In genomic region chr21:45304161-45304830, GRCh38 we compare ENCODE assay signal across 13 cellular contexts. TPM values are rescaled to one million over a fixed set of nuclear protein-coding genes. Genes with fewer than 3 reads are reported as not detected.
A peak's percentile ranks its signal among the peaks of the same experiment; 100 is the strongest.
DNase-seq lines count a peak whose midpoint lies in the region; ATAC-seq and TF ChIP-seq lines count a peak whose summit lies in the region.
"Had no signal": no experiment of that assay in that cellular context is flagged by ENCODE, and none has a peak within 500 bp of the region (broad histone marks: within the 10 kb centered on the region; RNA-seq: fewer than 3 reads in every experiment).

No MANE protein-coding gene starts in this region.

- CTCF ChIA-PET in CD4-positive, alpha-beta T cell (lab: Charles Lee), result no interaction called here

- no peak overlapping the region for H3K9ac ChIP-seq in endodermal cell (ENCODE audit: extremely low read depth, low read length, poor library complexity, severe bottlenecking)
- H3K9ac ChIP-seq: KMS-11 had no signal

- TF ChIP-seq EP300 in ovary (IDR thresholded peaks at IDR 0.05), result no peak

- no peak for DNase-seq in CD4-positive, alpha-beta T cell
- peak in 1 of 2 experiments; percentile 5 for DNase-seq in SJCRH30
- peak; percentile 42 for DNase-seq in endodermal cell
- DNase-seq in ovary, result peak; percentile 16 to 43 (median 42)
- DNase-seq in RPMI8226, result no peak
- DNase-seq in stimulated activated CD4-positive, alpha-beta T cell treated with anti-CD3 and anti-CD28 coated beads, Interleukin-2, amount 100 ng/mL, for 48 hours, result no peak
- no peak for DNase-seq in inferior parietal cortex (ENCODE audit: extremely low spot score)
- DNase-seq: amygdala, NCI-H1105, stomach had no signal

- ATAC-seq in CD4-positive, alpha-beta T cell (ENCODE audit: poor library complexity), result no peak
- ATAC-seq: HCT116 had no signal

- H3K36me3 ChIP-seq in SJCRH30, result no peaks in the 10 kb centered on the region
- H3K36me3 ChIP-seq in endodermal cell (ENCODE audit: control insufficient read depth, insufficient read depth, low read length), result no peaks in the 10 kb centered on the region
- no peaks in the 10 kb centered on the region for H3K36me3 ChIP-seq in ovary
- H3K36me3 ChIP-seq: stomach had no signal

- no peak overlapping the region for H3K4me3 ChIP-seq in SJCRH30
- no peak overlapping the region for H3K4me3 ChIP-seq in endodermal cell (ENCODE audit: low read length)
- H3K4me3 ChIP-seq in ovary, result no peak overlapping the region
- H3K4me3 ChIP-seq: stomach had no signal

- no peak overlapping the region for H3K27ac ChIP-seq in CD4-positive, alpha-beta T cell (ENCODE audit: low read depth, low read length)
- H3K27ac ChIP-seq in SJCRH30 (peak overlapping the region; percentile 68), endodermal cell (ENCODE audit: low read depth, low read length) (no peak overlapping the region), ovary (peak overlapping the region in 1 of 2 donors; percentile 27)
- H3K27ac ChIP-seq: epithelial cell of prostate, KMS-11 had no signal

- no peaks in the 10 kb centered on the region for H3K36me3 Mint-ChIP-seq in CD4-positive, alpha-beta T cell (ENCODE audit: low read depth)
- no peaks in the 10 kb centered on the region for H3K36me3 Mint-ChIP-seq in endodermal cell (ENCODE audit: low read depth)

- no peaks in the 10 kb centered on the region for H3K27me3 ChIP-seq in CD4-positive, alpha-beta T cell (ENCODE audit: control insufficient read depth, insufficient read depth, low read length)
- H3K27me3 ChIP-seq in SJCRH30, result no peaks in the 10 kb centered on the region
- H3K27me3 ChIP-seq in endodermal cell (ENCODE audit: control insufficient read depth, insufficient read depth, low read length, poor library complexity, severe bottlenecking), result no peaks in the 10 kb centered on the region
- H3K27me3 ChIP-seq in ovary, result no peaks in the 10 kb centered on the region

- H3K27ac Mint-ChIP-seq in CD4-positive, alpha-beta T cell, result peak overlapping the region; percentile 93
- no peak overlapping the region for H3K27ac Mint-ChIP-seq in endodermal cell

- 94 to 97% methylated on average over 5 to 11 of the region's 11 CpGs for WGBS in endodermal cell (ENCODE audit: insufficient coverage in 1 of 2, insufficient read length in 1 of 2), 2 experiments
- WGBS in ovary, 3 donors, result 90 to 93% (median 91%) methylated on average over 10 to 11 of the region's 11 CpGs

- H3K27me3 Mint-ChIP-seq in CD4-positive, alpha-beta T cell, result no peaks in the 10 kb centered on the region
- no peaks in the 10 kb centered on the region for H3K27me3 Mint-ChIP-seq in endodermal cell (ENCODE audit: insufficient read depth)

- intact Hi-C loops in CD4-positive, alpha-beta T cell (cut with DNase I, micrococcal nuclease), result no loop called here
- intact Hi-C loops in ovary (cut with DNase I), result loop anchor here in 1 of 4 donors (5.0 kb wide), 1 partner anchor 53 kb away; no protein-coding TSS in a partner anchor

- POLR2A ChIA-PET in CD4-positive, alpha-beta T cell (lab: Charles Lee), result interaction anchor here (1.3 kb wide), 1 partner anchor 18 kb away, joined by 5 read pairs; no protein-coding TSS in a partner anchor

- no peaks in the 10 kb centered on the region for H3K9me3 Mint-ChIP-seq in CD4-positive, alpha-beta T cell
- H3K9me3 Mint-ChIP-seq in endodermal cell, result no peaks in the 10 kb centered on the region

- TF ChIP-seq POLR2A in ovary (IDR thresholded peaks at IDR 0.05), result no peak

- H3K9me3 ChIP-seq in CD4-positive, alpha-beta T cell (ENCODE audit: control insufficient read depth, low read length), result no peaks in the 10 kb centered on the region
- H3K9me3 ChIP-seq in SJCRH30 (replicated peaks) (no peaks in the 10 kb centered on the region), endodermal cell (ENCODE audit: control insufficient read depth, low read length) (no peaks in the 10 kb centered on the region), ovary (no peaks in the 10 kb centered on the region)
- H3K9me3 ChIP-seq: stomach had no signal

- no peak for TF ChIP-seq CTCF in CD4-positive, alpha-beta T cell (IDR thresholded peaks at IDR 0.05)
- TF ChIP-seq CTCF in endodermal cell (conservative IDR thresholded peaks at IDR 0.05) (no peak), ovary (IDR thresholded peaks at IDR 0.05) (no peak)

- H3K4me1 ChIP-seq in SJCRH30 (peaks cover 79% of the 10 kb centered on the region), endodermal cell (ENCODE audit: control insufficient read depth, insufficient read depth, low read length) (peaks cover 5% of the 10 kb centered on the region), ovary (ENCODE audit: insufficient read depth) (peaks cover 35% of the 10 kb centered on the region)

- H3K4me1 Mint-ChIP-seq in CD4-positive, alpha-beta T cell (ENCODE audit: low read depth), result peaks cover 29% of the 10 kb centered on the region
- H3K4me1 Mint-ChIP-seq in endodermal cell, result peaks cover 10% of the 10 kb centered on the region

- no peak overlapping the region for H3K4me3 Mint-ChIP-seq in CD4-positive, alpha-beta T cell
- no peak overlapping the region for H3K4me3 Mint-ChIP-seq in endodermal cell

RNA-seq across cellular contexts. Expression of gene POFUT2, which starts 16.6 kb away (rescaled TPM):
- 10 to 100 TPM; 56.6 to 57.2 TPM for total RNA-seq in CD4-positive, alpha-beta T cell
- total RNA-seq in SJCRH30 (2014; rRNA removed; shearing (Covaris generic)), result 15.2 and 16.5 TPM in 2 replicates
- 10 to 100 TPM; 49.0 to 73.3 TPM for total RNA-seq in endodermal cell
- 55.1 TPM for polyA plus RNA-seq in endodermal cell (2013, experiment 1 of 2)
- 46.9 TPM for polyA plus RNA-seq in endodermal cell (2013, experiment 2 of 2)
- 10 to 100 TPM; 26.2 to 48.2 (median 40.1) TPM for total RNA-seq in ovary
- 10 to 100 TPM; 25.7 to 52.9 TPM for polyA plus RNA-seq in ovary

Comparison
In these comparisons a context has a peak if more than half of its experiments do, and no peak if none do; other contexts are left out.
1. DNase-seq: peak in endodermal cell (single experiment) and ovary (5 of 5); none in CD4-positive, alpha-beta T cell (0 of 10), RPMI8226 (single experiment), stimulated activated CD4-positive, alpha-beta T cell treated with anti-CD3 and anti-CD28 coated beads, Interleukin-2, amount 100 ng/mL, for 48 hours (0 of 2) and inferior parietal cortex (single experiment).